Comparison of ENCODE assay signal across 9 cellular contexts in genomic region chr11:27720277-27720830, GRCh38. TPM values are rescaled to one million over a fixed set of nuclear protein-coding genes. Genes with fewer than 3 reads are reported as not detected.
DNase-seq lines count a peak whose midpoint lies in the region; ATAC-seq, FAIRE-seq and TF ChIP-seq lines count a peak whose summit lies in the region.
"Had no signal": no experiment of that assay in that cellular context is flagged by ENCODE, and none has a peak within 500 bp of the region (broad histone marks: within the 10 kb centered on the region; RNA-seq: fewer than 3 reads in every experiment).

No MANE protein-coding gene starts in this region.

- no peak for ATAC-seq in GM19328 (IDR thresholded peaks at IDR 0.05; ENCODE audit: unreplicated experiment)
- no peak for ATAC-seq in GM18505 (IDR thresholded peaks at IDR 0.05; ENCODE audit: unreplicated experiment)
- no peak for ATAC-seq in HG03354 (IDR thresholded peaks at IDR 0.05; ENCODE audit: poor library complexity, severe bottlenecking, unreplicated experiment)

- TF ChIP-seq CTCF in adrenal gland (IDR thresholded peaks at IDR 0.05) (no peak), kidney epithelial cell (IDR thresholded peaks at IDR 0.05; ENCODE audit: insufficient read depth, low read length, poor library complexity, severe bottlenecking) (peak; percentile 28), D721Med (IDR thresholded peaks at IDR 0.05; ENCODE audit: insufficient read depth, missing control alignments) (no peak)

- peak; percentile 71 for DNase-seq in AG20443 (ENCODE audit: low spot score)
- DNase-seq in HEK293T (ENCODE audit: extremely low spot score): peak; percentile 48
- DNase-seq in adrenal gland: peak in 5 of 7 donors; percentile 38 to 53 (median 49)
- DNase-seq in kidney epithelial cell (ENCODE audit: low read depth): no peak
- DNase-seq in D721Med (ENCODE audit: insufficient read length, low spot score): no peak

- POLR2A ChIA-PET in HEK293T (lab: Yijun Ruan, JAX): interaction anchor here (1.3 kb wide), 1 partner anchor 16 kb away, joined by 4 read pairs; no protein-coding TSS in a partner anchor

- H3K4me1 ChIP-seq in adrenal gland (replicated peaks in 1 of 2): peaks cover 19 to 21% of the 10 kb centered on the region in 2 donors

- 4 to 9% (median 6%) methylated on average over 10 to 25 of the region's 25 CpGs for WGBS in adrenal gland, 4 donors

- CTCF ChIA-PET in HEK293T (lab: Yijun Ruan, JAX): interaction anchor here (0.7 kb wide), 1 partner anchor 21 kb away, joined by 3 read pairs; no protein-coding TSS in a partner anchor

- H3K36me3 ChIP-seq in adrenal gland (replicated peaks in 1 of 2) (no peaks in the 10 kb centered on the region), kidney epithelial cell (ENCODE audit: control insufficient read depth, insufficient read depth, low read length) (no peaks in the 10 kb centered on the region)
- H3K36me3 ChIP-seq: esophagus muscularis mucosa had no signal

- FAIRE-seq in D721Med (lab: Jason Lieb, UNC): no peak

- intact Hi-C loops in adrenal gland (cut with DNase I): no loop called here

- no peak overlapping the region for H3K4me3 ChIP-seq in adrenal gland
- H3K4me3 ChIP-seq in kidney epithelial cell (ENCODE audit: low read depth, low read length): no peak overlapping the region

- H3K9me3 ChIP-seq in adrenal gland (replicated peaks in 1 of 3): no peaks in the 10 kb centered on the region
- H3K9me3 ChIP-seq: esophagus muscularis mucosa had no signal

- H3K27me3 ChIP-seq in adrenal gland (peaks cover 47% of the 10 kb centered on the region), kidney epithelial cell (ENCODE audit: control insufficient read depth, insufficient read depth, low read length) (peaks cover 26% of the 10 kb centered on the region)

- TF ChIP-seq POLR2A in adrenal gland (IDR thresholded peaks at IDR 0.05): no peak
- TF ChIP-seq POLR2A in GM18505 (IDR thresholded peaks at IDR 0.05; ENCODE audit: borderline replicate concordance, extremely low read depth, insufficient read depth, insufficient read length): no peak

- no peak overlapping the region for H3K27ac ChIP-seq in adrenal gland
- H3K27ac ChIP-seq: esophagus muscularis mucosa had no signal

TF ChIP-seq in HEK293T, 16 proteins besides CTCF, POLR2A, EP300 and RAD21:
- no peak for TF ChIP-seq FOXM1 (IDR thresholded peaks at IDR 0.05; ENCODE audit: borderline replicate concordance)
- no peak for TF ChIP-seq ARNT (IDR thresholded peaks at IDR 0.05)
- TF ChIP-seq HDGF (IDR thresholded peaks at IDR 0.05; ENCODE audit: borderline replicate concordance): no peak
- no peak for TF ChIP-seq FOXK2 (IDR thresholded peaks at IDR 0.05)
- no peak for TF ChIP-seq TARDBP (IDR thresholded peaks at IDR 0.05)
- TF ChIP-seq BHLHE40 (IDR thresholded peaks at IDR 0.05; ENCODE audit: borderline replicate concordance): no peak
- no peak for TF ChIP-seq SP1 (IDR thresholded peaks at IDR 0.05)
- TF ChIP-seq FOXA1 (IDR thresholded peaks at IDR 0.05): no peak
- TF ChIP-seq SUZ12 (IDR thresholded peaks at IDR 0.05): no peak
- TF ChIP-seq LEF1 (IDR thresholded peaks at IDR 0.05; ENCODE audit: borderline replicate concordance): no peak
- TF ChIP-seq NFRKB (IDR thresholded peaks at IDR 0.05): no peak
- TF ChIP-seq CTBP1 (IDR thresholded peaks at IDR 0.05; ENCODE audit: borderline replicate concordance): no peak
- TF ChIP-seq ELF4 (IDR thresholded peaks at IDR 0.05): no peak

RNA-seq across cellular contexts. Expression of gene BDNF, which starts 20.1 kb away (rescaled TPM):
- total RNA-seq in adrenal gland (under 1 TPM in 6 of 8 donors, not detected in 2; under 0.01 to 0.42 (median 0.20) TPM), kidney epithelial cell (4.3 and 4.8 TPM in 2 replicates)
- polyA plus RNA-seq in adrenal gland: under 1 TPM; 0.08 to 0.31 (median 0.24) TPM

Comparison
In these comparisons a context has a peak if more than half of its experiments do, and no peak if none do; other contexts are left out.
1. DNase-seq: peak in AG20443 (single experiment), HEK293T (single experiment) and adrenal gland (5 of 7); none in kidney epithelial cell (single experiment) and D721Med (single experiment).